In the genomic region with DNA sequence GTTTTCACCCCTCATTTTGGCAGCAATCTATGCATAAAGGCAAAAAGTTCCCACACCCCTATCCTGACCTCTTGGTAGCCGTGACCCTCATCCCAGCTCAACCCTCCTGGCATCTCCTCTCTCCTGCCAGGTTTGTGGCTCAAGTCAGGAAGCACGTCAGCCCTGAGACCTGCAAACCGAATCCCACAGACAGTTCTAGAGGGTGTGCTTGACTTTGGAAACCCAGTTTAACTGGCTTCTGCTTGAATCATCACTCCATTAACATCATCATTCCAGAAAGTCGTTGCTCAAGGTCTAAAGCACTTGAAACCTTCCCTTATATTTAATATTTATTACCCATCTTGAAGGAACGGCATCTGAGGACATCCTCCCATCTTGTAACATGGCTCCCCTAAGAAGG, we compare ENCODE assay signal across 25 cellular contexts.
DNase-seq lines count a peak whose midpoint lies in the region; ATAC-seq and TF ChIP-seq lines count a peak whose summit lies in the region.
"Had no signal": no experiment of that assay in that cellular context is flagged by ENCODE, and none has a peak within 500 bp of the region (broad histone marks: within the 10 kb centered on the region; RNA-seq: fewer than 3 reads in every experiment).

No MANE protein-coding gene starts in this region.

- no peaks in the 10 kb centered on the region for H3K79me2 ChIP-seq in osteoblast (ENCODE audit: insufficient read depth, low read length)

- POLR2A ChIA-PET in RWPE1 (lab: Yijun Ruan, JAX; ENCODE audit: low non-redundant PET): no interaction called here

- peak; percentile 41 for DNase-seq in AG09309 (ENCODE audit: low read depth)
- DNase-seq in adipocyte (ENCODE audit: low read depth): no peak
- no peak for DNase-seq in coronary artery (ENCODE audit: low spot score)
- no peak for DNase-seq in osteoblast (ENCODE audit: insufficient read length, low spot score, missing footprints)
- no peak for DNase-seq in RWPE1 (ENCODE audit: low spot score)
- no peak for DNase-seq in NCI-H146 (lab: John Stamatoyannopoulos, UW)
- DNase-seq: 8988T; activated CD4-positive, alpha-beta memory T cell treated with anti-CD3 and anti-CD28 coated beads, Interleukin-2, amount 10 ng/mL, durations not matched to agents 7 days and 5 days; AML-193; body of pancreas; CD4-positive, alpha-beta memory T cell; DMS 273 treated with DMSO at 0.1 percent for 48 hours; effector memory CD8-positive, alpha-beta T cell; H7; IMR-90; NCI-H1105; NCI-H2029; psoas muscle; sigmoid colon; thyroid gland had no signal

- H3K4me2 ChIP-seq in osteoblast (ENCODE audit: insufficient read depth, low read length): peak overlapping the region; percentile 86

- H3K9ac ChIP-seq in adipocyte (ENCODE audit: low read length): no peak overlapping the region

- CTCF ChIA-PET in RWPE1 (lab: Yijun Ruan, JAX): no interaction called here

- no peak overlapping the region for H3K4me3 ChIP-seq in AG09309 (ENCODE audit: control insufficient read depth, low read depth, low read length)
- peak overlapping the region; percentile 67 for H3K4me3 ChIP-seq in adipocyte (ENCODE audit: low read length)
- peak overlapping the region; percentile 44 for H3K4me3 ChIP-seq in coronary artery
- peak overlapping the region; percentile 60 for H3K4me3 ChIP-seq in osteoblast (ENCODE audit: insufficient read depth, low read length)
- H3K4me3 ChIP-seq: body of pancreas, esophagus muscularis mucosa, psoas muscle, sigmoid colon, thyroid gland had no signal

- H3K9me3 ChIP-seq in adipocyte (ENCODE audit: control insufficient read depth, low read length): peaks cover 3% of the 10 kb centered on the region
- H3K9me3 ChIP-seq in osteoblast (ENCODE audit: low read depth, low read length): no peaks in the 10 kb centered on the region
- H3K9me3 ChIP-seq: body of pancreas, psoas muscle, thyroid gland had no signal

- no peak overlapping the region for H2AFZ ChIP-seq in osteoblast (ENCODE audit: low read length)

- TF ChIP-seq CTCF in AG09309 (IDR thresholded peaks at IDR 0.05; ENCODE audit: control insufficient read depth, insufficient read depth, low read depth, low read length, missing control alignments) (no peak), coronary artery (IDR thresholded peaks at IDR 0.05) (no peak), osteoblast (IDR thresholded peaks at IDR 0.05; ENCODE audit: extremely low read depth, low read depth, low read length) (no peak), RWPE1 (conservative IDR thresholded peaks at IDR 0.05; ENCODE audit: low read depth) (no peak)

- H3K36me3 ChIP-seq in adipocyte (ENCODE audit: control insufficient read depth, insufficient read depth, low read length, severe bottlenecking): no peaks in the 10 kb centered on the region
- H3K36me3 ChIP-seq in osteoblast (ENCODE audit: insufficient read depth, low read length): no peaks in the 10 kb centered on the region
- H3K36me3 ChIP-seq: esophagus muscularis mucosa, sigmoid colon, thyroid gland had no signal

- H3K27ac ChIP-seq in coronary artery (peak overlapping the region in 1 of 2 donors; percentile 56), osteoblast (ENCODE audit: low read depth, low read length) (peak overlapping the region; percentile 99), RWPE1 (no peak overlapping the region)
- H3K27ac ChIP-seq: body of pancreas, esophagus muscularis mucosa, psoas muscle, sigmoid colon, thyroid gland had no signal

- H3K27me3 ChIP-seq in adipocyte (replicated peaks; ENCODE audit: control insufficient read depth, insufficient read depth, low read length) (no peaks in the 10 kb centered on the region), osteoblast (ENCODE audit: insufficient read depth, low read length) (no peaks in the 10 kb centered on the region)
- H3K27me3 ChIP-seq: body of pancreas, thyroid gland had no signal

- ATAC-seq in GM21717 (IDR thresholded peaks at IDR 0.05; ENCODE audit: unreplicated experiment) (no peak), GM21786 (IDR thresholded peaks at IDR 0.05; ENCODE audit: unreplicated experiment) (no peak)
- ATAC-seq: activated CD4-positive, CD25-positive, alpha-beta regulatory T cell treated with anti-CD3 and anti-CD28 coated beads, Interleukin-2, amount 50 U/mL, for 24 hours; activated naive CD4-positive, alpha-beta T cell treated with anti-CD3 and anti-CD28 coated beads, Interleukin-2, amount 50 U/mL, for 72 hours; body of pancreas; effector memory CD8-positive, alpha-beta T cell; psoas muscle had no signal

- peaks cover 11% of the 10 kb centered on the region for H3K4me1 ChIP-seq in adipocyte (ENCODE audit: control insufficient read depth, insufficient read depth, low read length)
- peaks cover 16% of the 10 kb centered on the region for H3K4me1 ChIP-seq in osteoblast (ENCODE audit: insufficient read depth, low read length)
- H3K4me1 ChIP-seq: body of pancreas, esophagus muscularis mucosa, psoas muscle, sigmoid colon, thyroid gland had no signal

- H4K20me1 ChIP-seq in osteoblast (ENCODE audit: insufficient read depth, low read length): no peaks in the 10 kb centered on the region
